In the genomic region with DNA sequence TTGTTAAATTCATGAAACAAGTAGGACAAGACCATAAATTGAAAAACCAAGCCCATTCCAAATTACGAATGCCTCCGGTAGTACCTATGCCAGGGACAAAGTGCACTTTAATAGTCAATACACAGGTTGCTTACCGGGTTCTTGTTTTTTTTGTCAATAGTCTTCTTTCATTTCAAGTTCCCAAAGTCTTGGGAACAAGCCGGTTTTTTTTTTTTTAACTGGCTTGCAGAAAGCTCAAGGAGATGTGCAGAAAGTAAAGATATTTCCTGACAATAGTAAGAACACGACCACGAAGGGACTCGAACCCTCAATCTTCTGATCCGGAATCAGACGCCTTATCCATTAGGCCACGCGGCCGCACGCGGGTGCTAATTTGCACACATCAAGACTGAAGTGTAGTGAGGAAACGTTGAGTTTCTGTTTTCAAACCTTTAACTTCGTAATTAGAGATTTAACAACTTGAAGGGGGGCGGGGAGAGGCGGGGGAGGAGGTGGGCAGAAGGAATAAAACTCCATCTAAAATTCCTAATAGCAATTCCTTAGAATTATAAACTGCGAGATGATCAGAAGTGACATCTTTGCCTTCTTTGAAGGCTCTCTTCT, we compare ENCODE assay signal across 10 cellular contexts.
DNase-seq lines count a peak whose midpoint lies in the region; ATAC-seq, FAIRE-seq and TF ChIP-seq lines count a peak whose summit lies in the region.
"Had no signal": no experiment of that assay in that cellular context is flagged by ENCODE, and none has a peak within 500 bp of the region (broad histone marks: within the 10 kb centered on the region; RNA-seq: fewer than 3 reads in every experiment).

No MANE protein-coding gene starts in this region.

- H3K4me3 Mint-ChIP-seq in neural progenitor cell, result peak overlapping the region; percentile 81
- H3K4me3 Mint-ChIP-seq in natural killer cell, result no peak overlapping the region

- H3K4me3 ChIP-seq in K562, result peak overlapping the region; percentile 53
- peak overlapping the region; percentile 60 for H3K4me3 ChIP-seq in neural progenitor cell

- no peaks in the 10 kb centered on the region for H3K9me1 ChIP-seq in K562 (ENCODE audit: control insufficient read depth, insufficient read depth, low read length)

- H3K27ac ChIP-seq in K562 (ENCODE audit: extremely low read depth, low read depth, low read length), result peak overlapping the region; percentile 75
- no peak overlapping the region for H3K27ac ChIP-seq in neural progenitor cell

- H3K9ac ChIP-seq in K562 (ENCODE audit: insufficient read depth in 1 of 2, low read depth in 2 of 2, low read length in 2 of 2), result peak overlapping the region in 1 of 2 experiments; percentile 78; a peak in 2 of 4 replicates
- no peak overlapping the region for H3K9ac ChIP-seq in neural progenitor cell

- intact Hi-C loops in K562 (cut with micrococcal nuclease), result loop anchor here (2.0 to 10.0 kb wide), 3 partner anchors 14 to 908 kb away; a partner anchor contains a TSS
- intact Hi-C loops in natural killer cell (cut with micrococcal nuclease), result no loop called here

- H3K36me3 Mint-ChIP-seq in neural progenitor cell (no peaks in the 10 kb centered on the region), natural killer cell (peaks cover 13% of the 10 kb centered on the region)

- POLR2A ChIA-PET in K562 (lab: Yijun Ruan, JAX), result interaction anchor here (0.7 to 3.0 kb wide), 11 partner anchors 9 to 153 kb away, joined by 3 to 19 read pairs (median 4); no protein-coding TSS in a partner anchor

- peak; percentile 61 for ATAC-seq in K562
- ATAC-seq in HG03159 (IDR thresholded peaks at IDR 0.05; ENCODE audit: unreplicated experiment), result no peak
- no peak for ATAC-seq in natural killer cell

- H3K4me2 ChIP-seq in K562 (ENCODE audit: insufficient read depth, low read length) (peak overlapping the region; percentile 91), neural progenitor cell (peak overlapping the region; percentile 94)

- DNase-seq in NCI-H2171 treated with DMSO at 0.1 percent for 48 hours (lab: John Stamatoyannopoulos, UW) (peak; percentile 47), NCI-H2171 (lab: John Stamatoyannopoulos, UW) (no peak), NAMALWA (ENCODE audit: low spot score) (peak; percentile 45), K562 (ENCODE audit: extremely low read depth in 1 of 4, low spot score in 3 of 4) (peak; percentile 44 to 97 (median 56)), neural progenitor cell (ENCODE audit: low spot score) (peak; percentile 72), natural killer cell (no peak), cortex of kidney (lab: John Stamatoyannopoulos, UW) (no peak)
- DNase-seq: effector CD4-positive, alpha-beta T cell; GOT3 had no signal

- no TSS peak for BruUV-seq in K562 (replicated peaks; lab: Mats Ljungman, UMichigan)

- H3K79me2 ChIP-seq in K562 (ENCODE audit: control insufficient read depth, insufficient read depth, low read length) (no peaks in the 10 kb centered on the region), neural progenitor cell (ENCODE audit: low read depth) (no peaks in the 10 kb centered on the region)

- peak overlapping the region; percentile 95 for H2AFZ ChIP-seq in K562 (ENCODE audit: low read depth, low read length)
- peak overlapping the region; percentile 16 for H2AFZ ChIP-seq in neural progenitor cell (replicated peaks)

- H4K20me1 ChIP-seq in K562 (replicated peaks; ENCODE audit: control insufficient read depth, insufficient read depth, low read length), result no peaks in the 10 kb centered on the region
- peaks cover 10% of the 10 kb centered on the region for H4K20me1 ChIP-seq in neural progenitor cell (ENCODE audit: low read depth)

- H3K27me3 ChIP-seq in K562 (ENCODE audit: control insufficient read depth in 2 of 2, insufficient read depth in 2 of 2, low read length in 2 of 2) (no peaks in the 10 kb centered on the region), neural progenitor cell (peaks cover 100% of the 10 kb centered on the region)

- H3K36me3 ChIP-seq in K562 (ENCODE audit: control insufficient read depth, insufficient read depth, low read length) (no peaks in the 10 kb centered on the region), neural progenitor cell (no peaks in the 10 kb centered on the region)

- CTCF ChIA-PET in K562 (lab: Yijun Ruan, JAX; ENCODE audit: low intra/inter-chr PET ratio), result interaction anchor here (0.9 kb wide), 1 partner anchor 197 kb away, joined by 4 read pairs; no protein-coding TSS in a partner anchor

- peaks cover 42% of the 10 kb centered on the region for H3F3A ChIP-seq in neural progenitor cell (ENCODE audit: low read depth)

- peak; percentile 61 for FAIRE-seq in K562 (lab: Jason Lieb, UNC)

- H3K4me1 ChIP-seq in K562 (replicated peaks in 1 of 2; ENCODE audit: control insufficient read depth in 2 of 2, insufficient read depth in 2 of 2, low read length in 2 of 2) (peaks cover 4 to 18% of the 10 kb centered on the region in 2 experiments; a peak in 3 of 5 replicates), neural progenitor cell (no peaks in the 10 kb centered on the region)

- TF ChIP-seq RAD21 in K562 (CRISPR knock-in tag; conservative IDR thresholded peaks at IDR 0.05 in 1 of 2, IDR thresholded peaks at IDR 0.05 in 1 of 2), result peak in 1 of 2 experiments; percentile 29; a peak in 1 of 4 replicates

- no peak for TF ChIP-seq POLR2A in K562 (conservative IDR thresholded peaks at IDR 0.05)

- no peak for TF ChIP-seq CTCF in K562 (IDR thresholded peaks at IDR 0.05 in 2 of 3, conservative IDR thresholded peaks at IDR 0.05 in 1 of 3; ENCODE audit: insufficient read depth in 2 of 3, low read depth in 1 of 3, low read length in 3 of 3)
- TF ChIP-seq CTCF in neural progenitor cell (IDR thresholded peaks at IDR 0.05), result no peak
- no peak for TF ChIP-seq CTCF in natural killer cell (IDR thresholded peaks at IDR 0.05)

- peak; percentile 66 for TF ChIP-seq EP300 in K562 (IDR thresholded peaks at IDR 0.05; ENCODE audit: low read length)

- H3K9me3 ChIP-seq in K562 (replicated peaks; ENCODE audit: control insufficient read depth, insufficient read depth, low read depth, low read length), result no peaks in the 10 kb centered on the region
- no peaks in the 10 kb centered on the region for H3K9me3 ChIP-seq in neural progenitor cell (ENCODE audit: low read depth)

- peaks cover 9% of the 10 kb centered on the region for H3K4me1 Mint-ChIP-seq in neural progenitor cell
- H3K4me1 Mint-ChIP-seq in natural killer cell, result no peaks in the 10 kb centered on the region

- under 1% methylated on average over 19 of the region's 19 CpGs for WGBS in K562 (ENCODE audit: insufficient coverage, low coverage, missing lambda C conversion rate)

- H3K9me3 Mint-ChIP-seq in neural progenitor cell (peaks cover 23% of the 10 kb centered on the region), natural killer cell (peaks cover 5 to 10% of the 10 kb centered on the region in 2 donors)

- H3K27me3 Mint-ChIP-seq in neural progenitor cell (ENCODE audit: insufficient read depth, low read depth) (peaks cover 69% of the 10 kb centered on the region), natural killer cell (ENCODE audit: low read depth in 2 of 2) (peaks cover 37 to 48% of the 10 kb centered on the region in 2 donors)

- H3K27ac Mint-ChIP-seq in neural progenitor cell (peak overlapping the region; percentile 78), natural killer cell (no peak overlapping the region)

- in situ Hi-C loops in K562 (cut with MboI), result no loop called here

TF ChIP-seq in K562, 482 proteins besides CTCF, POLR2A, EP300 and RAD21 (continues in another document):
- TF ChIP-seq ZNF766 (CRISPR knock-in tag; conservative IDR thresholded peaks at IDR 0.05), result 0 out of 2 replicates have a peak, but pooled peaks have one; percentile 37
- TF ChIP-seq POLR3G (IDR thresholded peaks at IDR 0.05; ENCODE audit: extremely low read depth, insufficient read length, insufficient replicate concordance), result peak; percentile 41
- TF ChIP-seq RBM25 (IDR thresholded peaks at IDR 0.05; ENCODE audit: low read depth, low read length, severe bottlenecking), result peak; percentile 24
- TF ChIP-seq, protein P1, sequence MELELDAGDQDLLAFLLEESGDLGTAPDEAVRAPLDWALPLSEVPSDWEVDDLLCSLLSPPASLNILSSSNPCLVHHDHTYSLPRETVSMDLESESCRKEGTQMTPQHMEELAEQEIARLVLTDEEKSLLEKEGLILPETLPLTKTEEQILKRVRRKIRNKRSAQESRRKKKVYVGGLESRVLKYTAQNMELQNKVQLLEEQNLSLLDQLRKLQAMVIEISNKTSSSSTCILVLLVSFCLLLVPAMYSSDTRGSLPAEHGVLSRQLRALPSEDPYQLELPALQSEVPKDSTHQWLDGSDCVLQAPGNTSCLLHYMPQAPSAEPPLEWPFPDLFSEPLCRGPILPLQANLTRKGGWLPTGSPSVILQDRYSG (tag; conservative IDR thresholded peaks at IDR 0.05; ENCODE audit: low read depth), result no peak
- TF ChIP-seq, protein P2, sequence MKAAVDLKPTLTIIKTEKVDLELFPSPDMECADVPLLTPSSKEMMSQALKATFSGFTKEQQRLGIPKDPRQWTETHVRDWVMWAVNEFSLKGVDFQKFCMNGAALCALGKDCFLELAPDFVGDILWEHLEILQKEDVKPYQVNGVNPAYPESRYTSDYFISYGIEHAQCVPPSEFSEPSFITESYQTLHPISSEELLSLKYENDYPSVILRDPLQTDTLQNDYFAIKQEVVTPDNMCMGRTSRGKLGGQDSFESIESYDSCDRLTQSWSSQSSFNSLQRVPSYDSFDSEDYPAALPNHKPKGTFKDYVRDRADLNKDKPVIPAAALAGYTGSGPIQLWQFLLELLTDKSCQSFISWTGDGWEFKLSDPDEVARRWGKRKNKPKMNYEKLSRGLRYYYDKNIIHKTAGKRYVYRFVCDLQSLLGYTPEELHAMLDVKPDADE (conservative IDR thresholded peaks at IDR 0.05; ENCODE audit: control insufficient read depth, low read depth, low read length), result peak; percentile 91
- TF ChIP-seq FOXM1 (IDR thresholded peaks at IDR 0.05; ENCODE audit: low read depth), result peak; percentile 16; the same call in 1 of the 2 replicates
- TF ChIP-seq FOXM1 (CRISPR knock-in tag; IDR thresholded peaks at IDR 0.05; ENCODE audit: low read depth), result no peak

Comparison
In these comparisons a context has a peak if more than half of its experiments do, and no peak if none do; other contexts are left out.
1. DNase-seq: peak in NCI-H2171 treated with DMSO at 0.1 percent for 48 hours (single experiment), NAMALWA (single experiment), K562 (4 of 4) and neural progenitor cell (single experiment); none in NCI-H2171 (single experiment), natural killer cell (single experiment) and cortex of kidney (single experiment).